In genomic region chrX:57313583-57314215, GRCh38 we compare ENCODE assay signal across 21 cellular contexts.
"Had no signal": no experiment of that assay in that cellular context is flagged by ENCODE, and none has a peak within 500 bp of the region (broad histone marks: within the 10 kb centered on the region; RNA-seq: fewer than 3 reads in every experiment).

No MANE protein-coding gene starts in this region.

- H3K27me3 Mint-ChIP-seq: activated naive CD8-positive, alpha-beta T cell treated with anti-CD3 and anti-CD28 coated beads, Interleukin-2, amount 10 ng/mL, durations not matched to agents 7 days and 5 days; brain; stimulated activated memory B cell treated with anti-CD40 and anti-IgM and Interleukin-4, amounts not matched to agents 10 μg/mL and 1 μg/mL and 100 μg/mL, for 72 hours; type B pancreatic cell had no signal

- H3K27ac ChIP-seq: colonic mucosa, testis had no signal

- H3K36me3 Mint-ChIP-seq: activated naive CD8-positive, alpha-beta T cell treated with anti-CD3 and anti-CD28 coated beads, Interleukin-2, amount 10 ng/mL, durations not matched to agents 7 days and 5 days had no signal

- H3K4me1 Mint-ChIP-seq: brain; nephron; stimulated activated memory B cell treated with anti-CD40 and anti-IgM and Interleukin-4, amounts not matched to agents 10 μg/mL and 1 μg/mL and 100 μg/mL, for 72 hours had no signal

- H3K4me3 ChIP-seq: colonic mucosa, lung, testis had no signal

- H3K36me3 ChIP-seq: colonic mucosa had no signal

- H3K4me1 ChIP-seq: colonic mucosa, testis had no signal

- H3K4me3 Mint-ChIP-seq: activated naive CD8-positive, alpha-beta T cell treated with anti-CD3 and anti-CD28 coated beads, Interleukin-2, amount 10 ng/mL, durations not matched to agents 7 days and 5 days; activated T-cell treated with anti-CD3 and anti-CD28 coated beads, Interleukin-2, amount 50 U/mL, for 24 hours; brain; nephron; stimulated activated memory B cell treated with anti-CD40 and anti-IgM and Interleukin-4, amounts not matched to agents 10 μg/mL and 1 μg/mL and 100 μg/mL, for 72 hours; type B pancreatic cell had no signal

- H3K27me3 ChIP-seq: colonic mucosa, testis had no signal

- ATAC-seq: activated CD4-positive, CD25-positive, alpha-beta regulatory T cell treated with anti-CD3 and anti-CD28 coated beads, Interleukin-2, amount 50 U/mL, for 24 hours; left lobe of liver; sciatic nerve; stimulated activated memory B cell treated with anti-CD40 and anti-IgM and Interleukin-4, amounts not matched to agents 10 μg/mL and 1 μg/mL and 100 μg/mL, for 72 hours had no signal

- H3K9me3 ChIP-seq: colonic mucosa, testis had no signal

- FAIRE-seq: endometrium, frontal cortex had no signal

- H3K27ac Mint-ChIP-seq: activated naive CD8-positive, alpha-beta T cell treated with anti-CD3 and anti-CD28 coated beads, Interleukin-2, amount 10 ng/mL, durations not matched to agents 7 days and 5 days; activated T-cell treated with anti-CD3 and anti-CD28 coated beads, Interleukin-2, amount 50 U/mL, for 24 hours; brain; nephron; stimulated activated memory B cell treated with anti-CD40 and anti-IgM and Interleukin-4, amounts not matched to agents 10 μg/mL and 1 μg/mL and 100 μg/mL, for 72 hours; type B pancreatic cell had no signal

- DNase-seq: activated CD4-positive, alpha-beta T cell treated with anti-CD3 and anti-CD28 coated beads, Interleukin-2, amount 50 U/mL, for 48 hours; activated effector memory CD4-positive, alpha-beta T cell treated with Interleukin-2 at 50 U/mL for 16 hours; activated naive CD8-positive, alpha-beta T cell treated with anti-CD3 and anti-CD28 coated beads, Interleukin-2, amount 10 ng/mL, durations not matched to agents 7 days and 5 days; activated T-cell treated with anti-CD3 and anti-CD28 coated beads, Interleukin-2, amount 50 U/mL, for 24 hours; caudate nucleus; colonic mucosa; erythroblast; hypothalamus; kidney; stimulated activated CD4-positive, alpha-beta T cell treated with anti-CD3 and anti-CD28 coated beads, Interleukin-4, amount 100 ng/mL, for 24 hours; testis had no signal
